In the genomic region with DNA sequence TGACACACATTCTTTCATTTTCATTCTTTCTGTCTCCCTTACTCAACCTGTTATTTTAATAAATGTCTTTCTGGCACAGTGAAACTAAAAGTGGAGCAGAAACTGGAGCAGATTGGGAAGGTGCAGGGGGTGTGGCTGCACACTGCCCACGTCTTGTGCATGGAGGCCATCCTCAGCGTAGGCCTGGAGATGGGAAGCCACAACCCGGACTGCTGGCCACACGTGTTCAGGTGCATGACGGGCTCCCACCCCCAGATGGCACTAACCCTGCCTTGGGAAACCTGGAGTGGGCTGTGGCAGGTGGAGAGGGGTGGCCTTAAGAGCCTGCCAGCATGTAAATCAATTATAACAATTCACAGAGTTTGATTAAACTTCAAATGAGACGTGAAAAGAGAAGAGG, we compare ENCODE assay signal across 9 cellular contexts.
DNase-seq lines count a peak whose midpoint lies in the region; ATAC-seq, FAIRE-seq and TF ChIP-seq lines count a peak whose summit lies in the region.
"Had no signal": no experiment of that assay in that cellular context is flagged by ENCODE, and none has a peak within 500 bp of the region (broad histone marks: within the 10 kb centered on the region; RNA-seq: fewer than 3 reads in every experiment).

No MANE protein-coding gene starts in this region.

- POLR2A ChIA-PET in H1 (lab: Charles Lee; ENCODE audit: partially characterized antibody) = no interaction called here

- H3K9me3 Mint-ChIP-seq in stimulated activated memory B cell treated with anti-CD40 and anti-IgM and Interleukin-4, amounts not matched to agents 10 μg/mL and 1 μg/mL and 100 μg/mL, for 72 hours = no peaks in the 10 kb centered on the region

- H3K79me1 ChIP-seq in H1 (ENCODE audit: low read depth, low read length) = no peaks in the 10 kb centered on the region

- WGBS in H1 (ENCODE audit: extremely low coverage in 1 of 2, insufficient coverage in 1 of 2, insufficient read length in 1 of 2, insufficient replicate concordance in 2 of 2, low coverage in 1 of 2, low lambda C conversion rate in 2 of 2, missing lambda C conversion rate in 1 of 2), 2 experiments = 74% methylated on average over 6 of the region's 6 CpGs; no CpG with 5 or more reads in 1 of the 2 experiments

- TF ChIP-seq EP300 in H1 (IDR thresholded peaks at IDR 0.05; ENCODE audit: borderline replicate concordance in 1 of 2, low read depth in 2 of 2, low read length in 2 of 2) = no peak

- no peak overlapping the region for H3K4me2 ChIP-seq in H1 (ENCODE audit: insufficient read depth in 1 of 2, low read depth in 2 of 2, low read length in 2 of 2)

- peak; percentile 40 to 67 (median 48) for TF ChIP-seq CTCF in H1 (IDR thresholded peaks at IDR 0.05; ENCODE audit: control extremely low read depth in 1 of 3, insufficient read depth in 1 of 3, low read depth in 1 of 3, low read length in 3 of 3)

- no peak overlapping the region for H4K91ac ChIP-seq in H1 (replicated peaks; ENCODE audit: insufficient read length, low read length)

- no peak overlapping the region for H3K9ac ChIP-seq in H1 (replicated peaks in 1 of 4; ENCODE audit: extremely low read depth in 1 of 4, low read depth in 3 of 4, low read length in 3 of 4)

- TF ChIP-seq RAD21 in H1 (IDR thresholded peaks at IDR 0.05 in 1 of 2, conservative IDR thresholded peaks at IDR 0.05 in 1 of 2; ENCODE audit: low read depth in 2 of 2, low read length in 2 of 2) = peak; percentile 30 to 48; a peak in 3 of 4 replicates

- no peak overlapping the region for H3K14ac ChIP-seq in H1 (ENCODE audit: insufficient read length)

- H3K56ac ChIP-seq in H1 (replicated peaks; ENCODE audit: insufficient read length, low read depth, low read length) = no peak overlapping the region

- peaks cover 8% of the 10 kb centered on the region for H3K4me1 Mint-ChIP-seq in stimulated activated memory B cell treated with anti-CD40 and anti-IgM and Interleukin-4, amounts not matched to agents 10 μg/mL and 1 μg/mL and 100 μg/mL, for 72 hours

- no peak overlapping the region for H3K4me3 Mint-ChIP-seq in stimulated activated memory B cell treated with anti-CD40 and anti-IgM and Interleukin-4, amounts not matched to agents 10 μg/mL and 1 μg/mL and 100 μg/mL, for 72 hours

- ATAC-seq in stimulated activated memory B cell treated with anti-CD40 and anti-IgM and Interleukin-4, amounts not matched to agents 10 μg/mL and 1 μg/mL and 100 μg/mL, for 72 hours = peak; percentile 42
- ATAC-seq in HG03521 (IDR thresholded peaks at IDR 0.05; ENCODE audit: unreplicated experiment) (no peak), GM21447 (IDR thresholded peaks at IDR 0.05; ENCODE audit: unreplicated experiment) (no peak), HG03097 (IDR thresholded peaks at IDR 0.05; ENCODE audit: low FRiP score, unreplicated experiment) (no peak)

- CTCF ChIA-PET in H1 (lab: Charles Lee; ENCODE audit: partially characterized antibody) = interaction anchor here (0.6 to 8.3 kb wide), 16 partner anchors 8 to 299 kb away, joined by 3 to 106 read pairs (median 4); a partner anchor contains a TSS

- no peak overlapping the region for H3K23ac ChIP-seq in H1 (ENCODE audit: insufficient read length)

- no peak overlapping the region for H4K8ac ChIP-seq in H1 (ENCODE audit: extremely low read depth, insufficient read depth, low read length)

- H3K9me3 ChIP-seq in H1 (ENCODE audit: insufficient read depth in 2 of 2, low read depth in 1 of 2, low read length in 1 of 2) = no peaks in the 10 kb centered on the region

- H3K4me1 ChIP-seq in H1 (replicated peaks in 1 of 4; ENCODE audit: control insufficient read depth in 3 of 4, insufficient read depth in 4 of 4, low read length in 3 of 4) = peaks cover 2 to 8% (median 4%) of the 10 kb centered on the region in 4 experiments; a peak in 5 of 7 replicates

- H2BK20ac ChIP-seq in H1 (ENCODE audit: low read length) = no peak overlapping the region

- H2AK5ac ChIP-seq in H1 (ENCODE audit: low read depth, low read length) = no peak overlapping the region

- TF ChIP-seq POLR2A in H1 (IDR thresholded peaks at IDR 0.05; ENCODE audit: control extremely low read depth in 1 of 2, low read depth in 2 of 2, low read length in 2 of 2) = no peak

- H2BK12ac ChIP-seq in H1 (ENCODE audit: low read depth, low read length) = no peak overlapping the region

- no peak overlapping the region for H3K27ac ChIP-seq in H1 (ENCODE audit: low read depth, low read length)

- peak; percentile 6 for DNase-seq in activated T-cell treated with anti-CD3 and anti-CD28 coated beads for 48 hours (ENCODE audit: low read depth)
- DNase-seq in activated T-cell treated with anti-CD3 and anti-CD28 coated beads, Interleukin-2, amount 50 U/mL, for 48 hours = no peak
- DNase-seq in NCI-H1105 treated with DMSO at 0.1 percent for 48 hours (lab: John Stamatoyannopoulos, UW) = peak; percentile 61
- no peak for DNase-seq in H1 (ENCODE audit: low read depth in 1 of 2, low spot score in 2 of 2)

- H3K27me3 Mint-ChIP-seq in stimulated activated memory B cell treated with anti-CD40 and anti-IgM and Interleukin-4, amounts not matched to agents 10 μg/mL and 1 μg/mL and 100 μg/mL, for 72 hours = peaks cover 12% of the 10 kb centered on the region

- H3K4ac ChIP-seq in H1 (replicated peaks; ENCODE audit: insufficient read length, low read depth, low read length) = no peak overlapping the region

- H3K18ac ChIP-seq in H1 (ENCODE audit: extremely low read depth, low read length) = no peak overlapping the region

- H3K79me2 ChIP-seq in H1 (ENCODE audit: control insufficient read depth in 1 of 2, insufficient read depth in 2 of 2, low read length in 2 of 2) = no peaks in the 10 kb centered on the region

- no peak for FAIRE-seq in H1 (lab: Jason Lieb, UNC)
- FAIRE-seq: TTC549 had no signal

- H3K27me3 ChIP-seq in H1 (replicated peaks in 1 of 4; ENCODE audit: control insufficient read depth in 3 of 4, extremely low read depth in 1 of 4, insufficient read depth in 3 of 4, low read length in 3 of 4) = no peaks in the 10 kb centered on the region

- no peak overlapping the region for H3K4me3 ChIP-seq in H1 (ENCODE audit: extremely low read depth in 1 of 4, insufficient read depth in 2 of 4, low read depth in 3 of 4, low read length in 4 of 4)

- no peaks in the 10 kb centered on the region for H4K20me1 ChIP-seq in H1 (replicated peaks in 1 of 2; ENCODE audit: control insufficient read depth in 1 of 2, insufficient read depth in 2 of 2, low read length in 2 of 2)

- H3K23me2 ChIP-seq in H1 (ENCODE audit: low read depth, low read length) = no peaks in the 10 kb centered on the region

- H2BK5ac ChIP-seq in H1 (ENCODE audit: low read depth, low read length) = no peak overlapping the region

- H2AFZ ChIP-seq in H1 (ENCODE audit: low read length) = no peak overlapping the region

- H3K36me3 Mint-ChIP-seq in stimulated activated memory B cell treated with anti-CD40 and anti-IgM and Interleukin-4, amounts not matched to agents 10 μg/mL and 1 μg/mL and 100 μg/mL, for 72 hours = no peaks in the 10 kb centered on the region

- no peak overlapping the region for H2BK120ac ChIP-seq in H1 (replicated peaks; ENCODE audit: low read depth, low read length)

- H3K36me3 ChIP-seq in H1 (ENCODE audit: control insufficient read depth in 2 of 4, insufficient read depth in 4 of 4, low read length in 3 of 4) = peaks cover 2 to 13% (median 6%) of the 10 kb centered on the region in 4 experiments; a peak in 7 of 8 replicates

- no peak overlapping the region for H2BK15ac ChIP-seq in H1 (ENCODE audit: low read length)

- no peak overlapping the region for H4K5ac ChIP-seq in H1 (ENCODE audit: insufficient read length, low read depth, low read length)

- no peak overlapping the region for H3K27ac Mint-ChIP-seq in stimulated activated memory B cell treated with anti-CD40 and anti-IgM and Interleukin-4, amounts not matched to agents 10 μg/mL and 1 μg/mL and 100 μg/mL, for 72 hours

TF ChIP-seq in H1, 55 proteins besides CTCF, POLR2A, EP300 and RAD21 (continues in another document):
- TF ChIP-seq SIN3A (conservative IDR thresholded peaks at IDR 0.05 in 1 of 2, IDR thresholded peaks at IDR 0.05 in 1 of 2; ENCODE audit: low read depth in 1 of 2, low read length in 2 of 2) = no peak
- no peak for TF ChIP-seq CBX8 (IDR thresholded peaks at IDR 0.05; ENCODE audit: borderline replicate concordance, low read depth, low read length)
- TF ChIP-seq KDM5A (IDR thresholded peaks at IDR 0.05; ENCODE audit: low read length) = no peak
- no peak for TF ChIP-seq BACH1 (IDR thresholded peaks at IDR 0.05; ENCODE audit: low read length)
- no peak for TF ChIP-seq YY1 (IDR thresholded peaks at IDR 0.05; ENCODE audit: low read depth, low read length)
- TF ChIP-seq CEBPB (IDR thresholded peaks at IDR 0.05; ENCODE audit: low read depth, low read length) = no peak
- TF ChIP-seq JUN (IDR thresholded peaks at IDR 0.05; ENCODE audit: low read depth, low read length) = no peak
- no peak for TF ChIP-seq RFX5 (IDR thresholded peaks at IDR 0.05; ENCODE audit: borderline replicate concordance, low read depth, low read length)
- no peak for TF ChIP-seq POLR2AphosphoS5 (IDR thresholded peaks at IDR 0.05; ENCODE audit: low read depth, low read length)
- TF ChIP-seq ZNF274 (IDR thresholded peaks at IDR 0.05; ENCODE audit: borderline replicate concordance, extremely low read depth, low read length) = no peak
- no peak for TF ChIP-seq HDAC2 (IDR thresholded peaks at IDR 0.05; ENCODE audit: borderline replicate concordance in 1 of 2, low read depth in 2 of 2, low read length in 2 of 2)
- no peak for TF ChIP-seq TAF7 (optimal IDR thresholded peaks at IDR 0.05; ENCODE audit: borderline replicate concordance, low read depth, low read length)
- no peak for TF ChIP-seq MAFK (IDR thresholded peaks at IDR 0.05; ENCODE audit: low read depth, low read length)
- no peak for TF ChIP-seq SP1 (IDR thresholded peaks at IDR 0.05; ENCODE audit: low read depth, low read length)
- no peak for TF ChIP-seq RBBP5 (IDR thresholded peaks at IDR 0.05; ENCODE audit: borderline replicate concordance, low read depth, low read length)
- TF ChIP-seq, protein P1, sequence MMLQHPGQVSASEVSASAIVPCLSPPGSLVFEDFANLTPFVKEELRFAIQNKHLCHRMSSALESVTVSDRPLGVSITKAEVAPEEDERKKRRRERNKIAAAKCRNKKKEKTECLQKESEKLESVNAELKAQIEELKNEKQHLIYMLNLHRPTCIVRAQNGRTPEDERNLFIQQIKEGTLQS (IDR thresholded peaks at IDR 0.05; ENCODE audit: insufficient read depth, low read depth, low read length) = no peak
- TF ChIP-seq BCL11A (IDR thresholded peaks at IDR 0.05; ENCODE audit: low read depth in 2 of 2, low read length in 2 of 2) = no peak
- no peak for TF ChIP-seq GABPA (IDR thresholded peaks at IDR 0.05; ENCODE audit: borderline replicate concordance, insufficient read depth, low read length)

Comparison
In these comparisons a context has a peak if more than half of its experiments do, and no peak if none do; other contexts are left out.
1. DNase-seq: peak in activated T-cell treated with anti-CD3 and anti-CD28 coated beads for 48 hours (single experiment) and NCI-H1105 treated with DMSO at 0.1 percent for 48 hours (single experiment); none in activated T-cell treated with anti-CD3 and anti-CD28 coated beads, Interleukin-2, amount 50 U/mL, for 48 hours (0 of 2) and H1 (0 of 2).